19 cellular contexts compared by ENCODE assay signal in genomic region chr5:76964018-76964417, GRCh38. TPM values are rescaled to one million over a fixed set of nuclear protein-coding genes. Genes with fewer than 3 reads are reported as not detected.
A peak's percentile ranks its signal among the peaks of the same experiment; 100 is the strongest.
DNase-seq lines count a peak whose midpoint lies in the region; ATAC-seq and TF ChIP-seq lines count a peak whose summit lies in the region.
"Had no signal": no experiment of that assay in that cellular context is flagged by ENCODE, and none has a peak within 500 bp of the region (broad histone marks: within the 10 kb centered on the region; RNA-seq: fewer than 3 reads in every experiment).

No MANE protein-coding gene starts in this region.

- H3K4me3 Mint-ChIP-seq in neural progenitor cell (no peak overlapping the region), T-cell (no peak overlapping the region)
- H3K4me3 Mint-ChIP-seq in stimulated activated effector memory CD8-positive, alpha-beta T cell treated with anti-CD3 and anti-CD28 coated beads, Interleukin-12 subunit alpha, Interleukin-12 subunit beta, amount 100 ng/mL, for 72 hours: no peak overlapping the region
- H3K4me3 Mint-ChIP-seq: B cell; CD8-positive, alpha-beta T cell; H9 had no signal

- ATAC-seq in T-cell (replicated peaks in 1 of 4) (no peak), HG03432 (IDR thresholded peaks at IDR 0.05; ENCODE audit: unreplicated experiment) (no peak)
- ATAC-seq in stimulated activated effector memory CD8-positive, alpha-beta T cell treated with anti-CD3 and anti-CD28 coated beads, Interleukin-12 subunit alpha, Interleukin-12 subunit beta, amount 100 ng/mL, for 72 hours: no peak
- ATAC-seq: CD8-positive, alpha-beta T cell had no signal

- no peaks in the 10 kb centered on the region for H4K20me1 ChIP-seq in neural progenitor cell (ENCODE audit: low read depth)
- H4K20me1 ChIP-seq: BLaER1 treated with 17β-estradiol and CSF1 and Interleukin-3, amounts not matched to agents 10 nM and 100 nM had no signal

- no peaks in the 10 kb centered on the region for H3K9me3 Mint-ChIP-seq in neural progenitor cell
- H3K9me3 Mint-ChIP-seq in T-cell: no peaks in the 10 kb centered on the region
- no peaks in the 10 kb centered on the region for H3K9me3 Mint-ChIP-seq in stimulated activated effector memory CD8-positive, alpha-beta T cell treated with anti-CD3 and anti-CD28 coated beads, Interleukin-12 subunit alpha, Interleukin-12 subunit beta, amount 100 ng/mL, for 72 hours
- H3K9me3 Mint-ChIP-seq: CD8-positive, alpha-beta T cell; H9 had no signal

- peaks cover 23% of the 10 kb centered on the region for H3K4me1 ChIP-seq in neural progenitor cell

- DNase-seq in Caki2 (ENCODE audit: low read depth) (peak; percentile 1), glomerular visceral epithelial cell (ENCODE audit: extremely low spot score) (peak; percentile 21), left kidney (ENCODE audit: low read depth, low spot score) (peak; percentile 91), neural progenitor cell (ENCODE audit: low spot score) (no peak), T-cell (no peak), posterior vena cava (ENCODE audit: low spot score) (no peak)
- DNase-seq in stimulated activated effector memory CD8-positive, alpha-beta T cell treated with anti-CD3 and anti-CD28 coated beads, Interleukin-12 subunit alpha, Interleukin-12 subunit beta, amount 100 ng/mL, for 72 hours (ENCODE audit: low spot score in 2 of 2): no peak
- DNase-seq: 8988T; CD8-positive, alpha-beta T cell; DMS 273 treated with DMSO at 0.1 percent for 48 hours; DMS53; DND-41; EL; H9 had no signal

- CTCF ChIA-PET in T-cell (lab: Charles Lee): no interaction called here

- H3F3A ChIP-seq in neural progenitor cell (ENCODE audit: low read depth): no peaks in the 10 kb centered on the region

- H3K9me3 ChIP-seq in neural progenitor cell (ENCODE audit: low read depth): no peaks in the 10 kb centered on the region
- H3K9me3 ChIP-seq: BLaER1 treated with 17β-estradiol and CSF1 and Interleukin-3, amounts not matched to agents 10 nM and 100 nM had no signal

- no peak overlapping the region for H3K27ac Mint-ChIP-seq in neural progenitor cell
- no peak overlapping the region for H3K27ac Mint-ChIP-seq in T-cell
- H3K27ac Mint-ChIP-seq in stimulated activated effector memory CD8-positive, alpha-beta T cell treated with anti-CD3 and anti-CD28 coated beads, Interleukin-12 subunit alpha, Interleukin-12 subunit beta, amount 100 ng/mL, for 72 hours: no peak overlapping the region
- H3K27ac Mint-ChIP-seq: B cell; CD8-positive, alpha-beta T cell; H9 had no signal

- no peak overlapping the region for H3K27ac ChIP-seq in neural progenitor cell
- H3K27ac ChIP-seq: BLaER1 treated with 17β-estradiol and CSF1 and Interleukin-3, amounts not matched to agents 10 nM and 100 nM had no signal

- no peaks in the 10 kb centered on the region for H3K36me3 ChIP-seq in neural progenitor cell
- H3K36me3 ChIP-seq: BLaER1 treated with 17β-estradiol and CSF1 and Interleukin-3, amounts not matched to agents 10 nM and 100 nM had no signal

- peaks cover 6% of the 10 kb centered on the region for H3K27me3 Mint-ChIP-seq in neural progenitor cell (ENCODE audit: insufficient read depth, low read depth)
- H3K27me3 Mint-ChIP-seq in T-cell: peaks cover 0 to 4% of the 10 kb centered on the region in 2 donors

- no peak overlapping the region for H3K9ac ChIP-seq in neural progenitor cell
- H3K9ac ChIP-seq: BLaER1 treated with 17β-estradiol and CSF1 and Interleukin-3, amounts not matched to agents 10 nM and 100 nM had no signal

- no peaks in the 10 kb centered on the region for H3K27me3 ChIP-seq in neural progenitor cell
- H3K27me3 ChIP-seq: BLaER1 treated with 17β-estradiol and CSF1 and Interleukin-3, amounts not matched to agents 10 nM and 100 nM had no signal

- no peak overlapping the region for H3K4me3 ChIP-seq in neural progenitor cell
- H3K4me3 ChIP-seq: BLaER1 treated with 17β-estradiol and CSF1 and Interleukin-3, amounts not matched to agents 10 nM and 100 nM had no signal

- intact Hi-C loops in posterior vena cava (cut with DNase I): no loop called here

- H3K4me2 ChIP-seq in neural progenitor cell: peak overlapping the region; percentile 8
- H3K4me2 ChIP-seq: BLaER1 treated with 17β-estradiol and CSF1 and Interleukin-3, amounts not matched to agents 10 nM and 100 nM had no signal

- peaks cover 3% of the 10 kb centered on the region for H3K4me1 Mint-ChIP-seq in neural progenitor cell
- peaks cover 7 to 11% (median 9%) of the 10 kb centered on the region in 3 donors for H3K4me1 Mint-ChIP-seq in T-cell
- H3K4me1 Mint-ChIP-seq in stimulated activated effector memory CD8-positive, alpha-beta T cell treated with anti-CD3 and anti-CD28 coated beads, Interleukin-12 subunit alpha, Interleukin-12 subunit beta, amount 100 ng/mL, for 72 hours: peaks cover 14% of the 10 kb centered on the region
- H3K4me1 Mint-ChIP-seq: B cell had no signal

- H3K36me3 Mint-ChIP-seq in neural progenitor cell: no peaks in the 10 kb centered on the region
- H3K36me3 Mint-ChIP-seq in T-cell: no peaks in the 10 kb centered on the region
- no peaks in the 10 kb centered on the region for H3K36me3 Mint-ChIP-seq in stimulated activated effector memory CD8-positive, alpha-beta T cell treated with anti-CD3 and anti-CD28 coated beads, Interleukin-12 subunit alpha, Interleukin-12 subunit beta, amount 100 ng/mL, for 72 hours
- H3K36me3 Mint-ChIP-seq: CD8-positive, alpha-beta T cell had no signal

- in situ Hi-C loops in Caki2 (cut with HindIII; ENCODE audit: low pct_unique_long_range_greater_than_20kb, low sequenced_read_pairs): no loop called here

- no peaks in the 10 kb centered on the region for H3K79me2 ChIP-seq in neural progenitor cell (ENCODE audit: low read depth)

- H2AFZ ChIP-seq in neural progenitor cell (replicated peaks): no peak overlapping the region

- TF ChIP-seq CTCF in neural progenitor cell (IDR thresholded peaks at IDR 0.05): no peak

- POLR2A ChIA-PET in T-cell (lab: Charles Lee): interaction anchor here in 1 of 2 donors (0.7 kb wide), 1 partner anchor 13 kb away, joined by 4 read pairs; no protein-coding TSS in a partner anchor

RNA-seq across cellular contexts. Expression of gene CRHBP, which starts 11.2 kb away (rescaled TPM):
- not detected in 2 replicates for total RNA-seq in Caki2 (2014; rRNA removed; shearing (Covaris generic); ENCODE audit: low replicate concordance)
- total RNA-seq in neural progenitor cell (ENCODE audit: low replicate concordance) (0.09 and 0.51 TPM in 2 replicates), T-cell (1 to 10 TPM in 2 of 5 donors, under 1 TPM in 3; 0.51 to 1.2 (median 0.93) TPM), posterior vena cava (under 1 TPM; 0.62 to 0.83 TPM)
- total RNA-seq: CD8-positive, alpha-beta T cell; H1; H9; HT-29 had no signal

Comparison
In these comparisons a context has a peak if more than half of its experiments do, and no peak if none do; other contexts are left out.
1. DNase-seq: peak in Caki2 (single experiment), glomerular visceral epithelial cell (single experiment) and left kidney (single experiment); none in neural progenitor cell (single experiment), T-cell (0 of 34), stimulated activated effector memory CD8-positive, alpha-beta T cell treated with anti-CD3 and anti-CD28 coated beads, Interleukin-12 subunit alpha, Interleukin-12 subunit beta, amount 100 ng/mL, for 72 hours (0 of 2) and posterior vena cava (single experiment).